Comparison of ENCODE assay signal across 15 cellular contexts in the genomic region with DNA sequence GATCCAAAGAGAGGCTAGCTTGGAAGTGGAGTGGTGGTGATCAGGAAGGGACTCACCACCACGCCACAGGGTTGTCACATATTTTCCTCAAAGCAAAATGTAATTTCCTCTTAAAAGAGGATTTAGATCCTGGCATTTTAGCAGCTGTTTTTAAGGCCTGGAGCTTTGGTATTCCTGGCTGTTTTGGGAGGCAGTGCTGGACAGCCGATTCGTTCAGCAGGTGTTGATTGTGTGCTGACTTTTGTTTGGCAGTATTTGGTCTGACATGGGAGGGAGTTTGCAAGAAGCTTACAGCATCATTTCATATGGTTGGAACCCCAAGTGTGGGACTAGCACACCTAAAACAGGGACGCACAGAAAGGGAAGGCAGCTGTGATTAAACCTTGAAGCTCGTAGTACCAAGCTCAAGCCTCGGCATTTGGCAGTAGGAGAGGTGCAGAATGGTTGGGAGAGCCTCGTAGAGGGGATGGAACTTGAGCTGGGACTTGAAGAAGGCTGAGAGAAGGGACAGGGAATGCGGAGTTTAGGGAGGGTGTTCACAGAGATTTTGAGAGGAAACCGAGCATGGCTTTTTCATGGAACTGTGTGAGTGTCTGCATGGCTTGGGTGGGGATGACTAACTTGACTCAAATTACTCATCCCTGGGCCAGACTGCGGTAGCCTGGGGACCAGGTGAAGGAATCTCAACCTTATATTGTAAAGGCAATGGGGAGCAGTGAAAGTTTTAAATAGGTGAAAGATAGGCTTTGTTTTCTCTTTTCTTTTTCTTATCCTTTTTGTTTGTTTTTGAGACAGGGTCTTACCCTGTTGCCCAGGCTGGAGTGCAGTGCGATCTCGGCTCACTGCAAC. TPM values are rescaled to one million over a fixed set of nuclear protein-coding genes. Genes with fewer than 3 reads are reported as not detected.
DNase-seq lines count a peak whose midpoint lies in the region; ATAC-seq and TF ChIP-seq lines count a peak whose summit lies in the region.
"Had no signal": no experiment of that assay in that cellular context is flagged by ENCODE, and none has a peak within 500 bp of the region (broad histone marks: within the 10 kb centered on the region; RNA-seq: fewer than 3 reads in every experiment).

No MANE protein-coding gene starts in this region.

- H3K9me3 Mint-ChIP-seq in CD4-positive, CD25-positive, alpha-beta regulatory T cell, result peaks cover 0 to 1% (median 0%) of the 10 kb centered on the region in 7 donors
- H3K9me3 Mint-ChIP-seq in activated CD8-positive, alpha-beta T cell treated with anti-CD3 and anti-CD28 coated beads, Interleukin-2, amount 10 ng/mL, durations not matched to agents 7 days and 5 days (ENCODE audit: insufficient read depth), result no peaks in the 10 kb centered on the region
- H3K9me3 Mint-ChIP-seq: central memory CD8-positive, alpha-beta T cell had no signal

- TF ChIP-seq EP300 in tibial nerve (IDR thresholded peaks at IDR 0.05), result no peak

- TF ChIP-seq CTCF in tibial nerve (IDR thresholded peaks at IDR 0.05), result no peak
- no peak for TF ChIP-seq CTCF in brain microvascular endothelial cell (IDR thresholded peaks at IDR 0.05; ENCODE audit: low read depth, low read length, missing control alignments)

- H3K4me1 ChIP-seq in CD4-positive, CD25-positive, alpha-beta regulatory T cell (ENCODE audit: control insufficient read depth, insufficient read depth, low read length, poor library complexity, severe bottlenecking), result peaks cover 17% of the 10 kb centered on the region
- peaks cover 0 to 34% (median 2%) of the 10 kb centered on the region in 4 donors for H3K4me1 ChIP-seq in tibial nerve

- no peak for TF ChIP-seq POLR2A in tibial nerve (IDR thresholded peaks at IDR 0.05)

- intact Hi-C loops in posterior vena cava (cut with DNase I), result no loop called here

- H3K27me3 ChIP-seq in CD4-positive, CD25-positive, alpha-beta regulatory T cell (ENCODE audit: control insufficient read depth, insufficient read depth, low read length), result no peaks in the 10 kb centered on the region
- H3K27me3 ChIP-seq in tibial nerve (no peaks in the 10 kb centered on the region), brain microvascular endothelial cell (replicated peaks) (no peaks in the 10 kb centered on the region)
- H3K27me3 ChIP-seq: esophagus squamous epithelium had no signal

- no peak overlapping the region for H3K27ac ChIP-seq in CD4-positive, CD25-positive, alpha-beta regulatory T cell (ENCODE audit: insufficient read depth, low read length, poor library complexity, severe bottlenecking)
- H3K27ac ChIP-seq in tibial nerve (no peak overlapping the region), brain microvascular endothelial cell (no peak overlapping the region)
- H3K27ac ChIP-seq: esophagus squamous epithelium had no signal

- CTCF ChIA-PET in activated CD8-positive, alpha-beta T cell treated with anti-CD3 and anti-CD28 coated beads, Interleukin-2, amount 10 ng/mL, durations not matched to agents 7 days and 5 days (lab: Charles Lee), result interaction anchor here (1.0 to 1.3 kb wide), 2 partner anchors 10 to 21 kb away, joined by 4 to 5 read pairs; no protein-coding TSS in a partner anchor

- H3K27ac Mint-ChIP-seq in CD4-positive, CD25-positive, alpha-beta regulatory T cell, result peak overlapping the region in 2 of 3 donors; percentile 38 to 41
- peak overlapping the region; percentile 65 for H3K27ac Mint-ChIP-seq in activated CD8-positive, alpha-beta T cell treated with anti-CD3 and anti-CD28 coated beads, Interleukin-2, amount 10 ng/mL, durations not matched to agents 7 days and 5 days
- H3K27ac Mint-ChIP-seq: progenitor cell of endocrine pancreas had no signal

- peak in 1 of 3 donors; percentile 23 for DNase-seq in CD4-positive, CD25-positive, alpha-beta regulatory T cell
- DNase-seq in HPDE6-E6E7 (ENCODE audit: extremely low spot score), result peak; percentile 75
- no peak for DNase-seq in activated CD8-positive, alpha-beta T cell treated with anti-CD3 and anti-CD28 coated beads, Interleukin-2, amount 10 ng/mL, durations not matched to agents 7 days and 5 days
- DNase-seq in iris pigment epithelial cell (ENCODE audit: low read depth), result peak; percentile 14
- no peak for DNase-seq in posterior vena cava (ENCODE audit: low spot score)
- DNase-seq in tibial nerve (ENCODE audit: low spot score in 2 of 2), result no peak
- DNase-seq in brain microvascular endothelial cell, result no peak
- DNase-seq: esophagus squamous epithelium; NCI-H2081 treated with DMSO at 0.1 percent for 48 hours; NK-92 treated with Interleukin-12 subunit alpha and Interleukin-12 subunit beta, amount 100 ng/mL, for 24 hours had no signal

- no peaks in the 10 kb centered on the region for H3K9me3 ChIP-seq in CD4-positive, CD25-positive, alpha-beta regulatory T cell (ENCODE audit: control insufficient read depth in 2 of 2, low read length in 2 of 2)
- H3K9me3 ChIP-seq in tibial nerve, result no peaks in the 10 kb centered on the region
- H3K9me3 ChIP-seq: esophagus squamous epithelium had no signal

- no peaks in the 10 kb centered on the region for H3K27me3 Mint-ChIP-seq in CD4-positive, CD25-positive, alpha-beta regulatory T cell
- H3K27me3 Mint-ChIP-seq in activated CD8-positive, alpha-beta T cell treated with anti-CD3 and anti-CD28 coated beads, Interleukin-2, amount 10 ng/mL, durations not matched to agents 7 days and 5 days (ENCODE audit: low read depth), result no peaks in the 10 kb centered on the region
- H3K27me3 Mint-ChIP-seq: central memory CD8-positive, alpha-beta T cell; progenitor cell of endocrine pancreas had no signal

- H3K4me3 ChIP-seq in CD4-positive, CD25-positive, alpha-beta regulatory T cell (ENCODE audit: low read depth, low read length), result no peak overlapping the region
- no peak overlapping the region for H3K4me3 ChIP-seq in tibial nerve
- H3K4me3 ChIP-seq in brain microvascular endothelial cell (ENCODE audit: low read depth, low read length), result no peak overlapping the region
- H3K4me3 ChIP-seq: esophagus squamous epithelium, K562 had no signal

- H3K4me3 Mint-ChIP-seq in CD4-positive, CD25-positive, alpha-beta regulatory T cell, result no peak overlapping the region
- no peak overlapping the region for H3K4me3 Mint-ChIP-seq in activated CD8-positive, alpha-beta T cell treated with anti-CD3 and anti-CD28 coated beads, Interleukin-2, amount 10 ng/mL, durations not matched to agents 7 days and 5 days
- H3K4me3 Mint-ChIP-seq: CD14-positive monocyte; central memory CD8-positive, alpha-beta T cell had no signal

- H3K4me1 Mint-ChIP-seq in CD4-positive, CD25-positive, alpha-beta regulatory T cell, result peaks cover 15 to 66% (median 44%) of the 10 kb centered on the region in 4 donors
- H3K4me1 Mint-ChIP-seq in activated CD8-positive, alpha-beta T cell treated with anti-CD3 and anti-CD28 coated beads, Interleukin-2, amount 10 ng/mL, durations not matched to agents 7 days and 5 days (ENCODE audit: low read depth), result peaks cover 75% of the 10 kb centered on the region

- in situ Hi-C loops in brain microvascular endothelial cell (cut with HindIII; ENCODE audit: low pct_ligation_motif_present, low sequenced_read_pairs), result no loop called here

- POLR2A ChIA-PET in activated CD8-positive, alpha-beta T cell treated with anti-CD3 and anti-CD28 coated beads, Interleukin-2, amount 10 ng/mL, durations not matched to agents 7 days and 5 days (lab: Charles Lee), result no interaction called here

- H3K36me3 Mint-ChIP-seq in CD4-positive, CD25-positive, alpha-beta regulatory T cell, result peaks cover 24% of the 10 kb centered on the region
- peaks cover 10% of the 10 kb centered on the region for H3K36me3 Mint-ChIP-seq in activated CD8-positive, alpha-beta T cell treated with anti-CD3 and anti-CD28 coated beads, Interleukin-2, amount 10 ng/mL, durations not matched to agents 7 days and 5 days (ENCODE audit: low read depth)
- H3K36me3 Mint-ChIP-seq: CD14-positive monocyte had no signal

- no peaks in the 10 kb centered on the region for H3K36me3 ChIP-seq in CD4-positive, CD25-positive, alpha-beta regulatory T cell (ENCODE audit: control insufficient read depth, insufficient read depth, low read length)
- H3K36me3 ChIP-seq in tibial nerve, result no peaks in the 10 kb centered on the region
- H3K36me3 ChIP-seq in brain microvascular endothelial cell (replicated peaks), result no peaks in the 10 kb centered on the region
- H3K36me3 ChIP-seq: esophagus squamous epithelium had no signal

- no peak for ATAC-seq in CD4-positive, CD25-positive, alpha-beta regulatory T cell (ENCODE audit: low read depth in 2 of 2)
- ATAC-seq in activated CD8-positive, alpha-beta T cell treated with anti-CD3 and anti-CD28 coated beads, Interleukin-2, amount 10 ng/mL, durations not matched to agents 7 days and 5 days, result no peak
- no peak for ATAC-seq in HG03460 (IDR thresholded peaks at IDR 0.05; ENCODE audit: unreplicated experiment)
- ATAC-seq: K562 had no signal

- 87 to 88% methylated on average over 12 of the region's 12 CpGs for WGBS in tibial nerve, 2 donors

RNA-seq across cellular contexts. Expression of a gene that starts 52.3 kb away (rescaled TPM):
- total RNA-seq in CD4-positive, CD25-positive, alpha-beta regulatory T cell, result 70.1 TPM
- 1 to 10 TPM; 4.7 to 8.5 (median 6.8) TPM for polyA plus RNA-seq in CD4-positive, CD25-positive, alpha-beta regulatory T cell
- 10 to 100 TPM; 53.1 to 54.0 TPM for total RNA-seq in activated CD8-positive, alpha-beta T cell treated with anti-CD3 and anti-CD28 coated beads, Interleukin-2, amount 10 ng/mL, durations not matched to agents 7 days and 5 days
- 10 to 100 TPM; 30.1 to 44.1 TPM for total RNA-seq in posterior vena cava
- 10 to 100 TPM; 34.7 to 56.4 (median 40.1) TPM for total RNA-seq in tibial nerve

Comparison
In these comparisons a context has a peak if more than half of its experiments do, and no peak if none do; other contexts are left out.
1. DNase-seq: peak in HPDE6-E6E7 (single experiment) and iris pigment epithelial cell (single experiment); none in activated CD8-positive, alpha-beta T cell treated with anti-CD3 and anti-CD28 coated beads, Interleukin-2, amount 10 ng/mL, durations not matched to agents 7 days and 5 days (single experiment), posterior vena cava (single experiment), tibial nerve (0 of 2) and brain microvascular endothelial cell (single experiment).